ENCODE assay signal across 10 cellular contexts in genomic region chr20:53208110-53208908, GRCh38.
DNase-seq lines count a peak whose midpoint lies in the region; ATAC-seq and TF ChIP-seq lines count a peak whose summit lies in the region.
"Had no signal": no experiment of that assay in that cellular context is flagged by ENCODE, and none has a peak within 500 bp of the region (broad histone marks: within the 10 kb centered on the region; RNA-seq: fewer than 3 reads in every experiment).

No MANE protein-coding gene starts in this region.

- H3K79me2 ChIP-seq in OCI-LY7 (ENCODE audit: insufficient read depth, low read depth, low read length) (no peaks in the 10 kb centered on the region), smooth muscle cell (ENCODE audit: low read depth) (no peaks in the 10 kb centered on the region)

- H4K20me1 ChIP-seq in OCI-LY7 (ENCODE audit: insufficient read depth, low read length) (no peaks in the 10 kb centered on the region), smooth muscle cell (ENCODE audit: low read depth) (no peaks in the 10 kb centered on the region)

- ATAC-seq in aorta (ENCODE audit: low FRiP score) (no peak), GM18909 (IDR thresholded peaks at IDR 0.05; ENCODE audit: poor library complexity, unreplicated experiment) (no peak)
- ATAC-seq: A549 had no signal

- H3K9me3 Mint-ChIP-seq in activated naive CD4-positive, alpha-beta T cell treated with anti-CD3 and anti-CD28 coated beads, Interleukin-2, amount 10 ng/mL, durations not matched to agents 7 days and 5 days, result no peaks in the 10 kb centered on the region

- no peaks in the 10 kb centered on the region for H3K27me3 ChIP-seq in smooth muscle cell (ENCODE audit: low read depth)
- H3K27me3 ChIP-seq in aorta (ENCODE audit: control insufficient read depth in 1 of 2, insufficient read depth in 2 of 2, low read length in 1 of 2), result no peaks in the 10 kb centered on the region

- H3K36me3 ChIP-seq in OCI-LY7 (ENCODE audit: insufficient read depth, low read length) (no peaks in the 10 kb centered on the region), smooth muscle cell (ENCODE audit: low read depth) (no peaks in the 10 kb centered on the region), aorta (ENCODE audit: control insufficient read depth in 1 of 2, insufficient read depth in 2 of 2, low read length in 1 of 2) (no peaks in the 10 kb centered on the region)
- H3K36me3 ChIP-seq: left ventricle myocardium inferior had no signal

- H3K4me1 ChIP-seq in OCI-LY7 (ENCODE audit: insufficient read depth, low read length, poor library complexity, severe bottlenecking), result peaks cover 5% of the 10 kb centered on the region
- peaks cover 12% of the 10 kb centered on the region for H3K4me1 ChIP-seq in smooth muscle cell (ENCODE audit: low read depth)
- H3K4me1 ChIP-seq in aorta (ENCODE audit: control insufficient read depth in 1 of 2, insufficient read depth in 2 of 2, low read length in 2 of 2), result no peaks in the 10 kb centered on the region
- H3K4me1 ChIP-seq: A549, left ventricle myocardium inferior had no signal

- TF ChIP-seq CTCF in OCI-LY7 (conservative IDR thresholded peaks at IDR 0.05; ENCODE audit: low read length) (peak; percentile 76), smooth muscle cell (IDR thresholded peaks at IDR 0.05; ENCODE audit: borderline replicate concordance, insufficient read depth, poor library complexity, severe bottlenecking) (peak; percentile 11)

- no peak overlapping the region for H3K4me3 ChIP-seq in OCI-LY7 (ENCODE audit: low read depth, low read length, poor library complexity, severe bottlenecking)
- H3K4me3 ChIP-seq in smooth muscle cell, result no peak overlapping the region
- H3K4me3 ChIP-seq in aorta (ENCODE audit: low read length in 2 of 2), result no peak overlapping the region
- H3K4me3 ChIP-seq: A549, left ventricle myocardium inferior had no signal

- intact Hi-C loops in OCI-LY7 (cut with micrococcal nuclease; ENCODE audit: unreplicated experiment) (no loop called here), aorta (cut with DNase I) (no loop called here)

- DNase-seq in NCI-H345 (lab: John Stamatoyannopoulos, UW) (peak; percentile 20), NCI-H345 treated with DMSO at 0.1 percent for 48 hours (lab: John Stamatoyannopoulos, UW; ENCODE audit: unreplicated experiment) (no peak), OCI-LY7 (ENCODE audit: low spot score) (peak; percentile 50), smooth muscle cell (lab: John Stamatoyannopoulos, UW; ENCODE audit: unreplicated experiment) (no peak), aorta (no peak), inferior parietal cortex (ENCODE audit: extremely low spot score) (no peak)
- DNase-seq in activated naive CD4-positive, alpha-beta T cell treated with anti-CD3 and anti-CD28 coated beads, Interleukin-2, amount 10 ng/mL, durations not matched to agents 7 days and 5 days, result peak; percentile 63
- DNase-seq: left ventricle myocardium inferior had no signal

- H3K9ac ChIP-seq in smooth muscle cell (ENCODE audit: low read depth), result no peak overlapping the region

- H3K9me3 ChIP-seq in OCI-LY7 (ENCODE audit: low read length) (no peaks in the 10 kb centered on the region), smooth muscle cell (replicated peaks; ENCODE audit: low read depth) (no peaks in the 10 kb centered on the region), aorta (ENCODE audit: control insufficient read depth, low read length) (no peaks in the 10 kb centered on the region)
- H3K9me3 ChIP-seq: A549, left ventricle myocardium inferior had no signal

- H3K27me3 Mint-ChIP-seq in activated naive CD4-positive, alpha-beta T cell treated with anti-CD3 and anti-CD28 coated beads, Interleukin-2, amount 10 ng/mL, durations not matched to agents 7 days and 5 days, result no peaks in the 10 kb centered on the region

- 79% methylated on average over 12 of the region's 12 CpGs for WGBS in smooth muscle cell (ENCODE audit: low lambda C conversion rate)
- WGBS in aorta, 2 donors, result 77 to 83% methylated on average over 12 of the region's 12 CpGs

- no peak overlapping the region for H3K27ac ChIP-seq in OCI-LY7 (ENCODE audit: low read depth, low read length, poor library complexity, severe bottlenecking)
- no peak overlapping the region for H3K27ac ChIP-seq in smooth muscle cell (ENCODE audit: low read depth)
- no peak overlapping the region for H3K27ac ChIP-seq in aorta (ENCODE audit: low read depth in 1 of 2, low read length in 2 of 2)
- H3K27ac ChIP-seq: A549, left ventricle myocardium inferior had no signal

- H3F3A ChIP-seq in smooth muscle cell (ENCODE audit: low read depth), result no peaks in the 10 kb centered on the region

- POLR2A ChIA-PET in OCI-LY7 (lab: Charles Lee), result interaction anchor here (0.6 to 1.6 kb wide), 5 partner anchors 12 to 411 kb away, joined by 3 to 7 read pairs (median 3); no protein-coding TSS in a partner anchor

- H3K4me3 Mint-ChIP-seq in activated naive CD4-positive, alpha-beta T cell treated with anti-CD3 and anti-CD28 coated beads, Interleukin-2, amount 10 ng/mL, durations not matched to agents 7 days and 5 days, result peak overlapping the region; percentile 55

- H3K4me2 ChIP-seq in OCI-LY7 (ENCODE audit: low read length) (no peak overlapping the region), smooth muscle cell (no peak overlapping the region)
- H3K4me2 ChIP-seq: A549 had no signal

- no peaks in the 10 kb centered on the region for H3K36me3 Mint-ChIP-seq in activated naive CD4-positive, alpha-beta T cell treated with anti-CD3 and anti-CD28 coated beads, Interleukin-2, amount 10 ng/mL, durations not matched to agents 7 days and 5 days

- CTCF ChIA-PET in OCI-LY7 (lab: Charles Lee; ENCODE audit: unreplicated experiment), result no interaction called here
- CTCF ChIA-PET in activated naive CD4-positive, alpha-beta T cell treated with anti-CD3 and anti-CD28 coated beads, Interleukin-2, amount 10 ng/mL, durations not matched to agents 7 days and 5 days (lab: Charles Lee), result interaction anchor here (0.7 to 2.0 kb wide), 11 partner anchors 8 to 804 kb away, joined by 3 to 8 read pairs (median 3); no protein-coding TSS in a partner anchor

- H2AFZ ChIP-seq in OCI-LY7 (ENCODE audit: low read length) (no peak overlapping the region), smooth muscle cell (ENCODE audit: low read depth) (no peak overlapping the region)

- H3K9me2 ChIP-seq in OCI-LY7 (ENCODE audit: insufficient read depth, low read length), result no peaks in the 10 kb centered on the region

- peaks cover 26% of the 10 kb centered on the region for H3K4me1 Mint-ChIP-seq in activated naive CD4-positive, alpha-beta T cell treated with anti-CD3 and anti-CD28 coated beads, Interleukin-2, amount 10 ng/mL, durations not matched to agents 7 days and 5 days

- H3K27ac Mint-ChIP-seq in activated naive CD4-positive, alpha-beta T cell treated with anti-CD3 and anti-CD28 coated beads, Interleukin-2, amount 10 ng/mL, durations not matched to agents 7 days and 5 days, result peak overlapping the region; percentile 89

- BruUV-seq in OCI-LY7 (replicated peaks; lab: Mats Ljungman, UMichigan), result no TSS peak

Comparison
In these comparisons a context has a peak if more than half of its experiments do, and no peak if none do; other contexts are left out.
1. DNase-seq: peak in NCI-H345 (single experiment), OCI-LY7 (single experiment) and activated naive CD4-positive, alpha-beta T cell treated with anti-CD3 and anti-CD28 coated beads, Interleukin-2, amount 10 ng/mL, durations not matched to agents 7 days and 5 days (single experiment); none in NCI-H345 treated with DMSO at 0.1 percent for 48 hours (single experiment), smooth muscle cell (single experiment), aorta (0 of 2) and inferior parietal cortex (single experiment).